Comparison of ENCODE assay signal across 23 cellular contexts in genomic region chr19:6890421-6890913, GRCh38. TPM values are rescaled to one million over a fixed set of nuclear protein-coding genes. Genes with fewer than 3 reads are reported as not detected.
DNase-seq lines count a peak whose midpoint lies in the region; ATAC-seq and TF ChIP-seq lines count a peak whose summit lies in the region.
"Had no signal": no experiment of that assay in that cellular context is flagged by ENCODE, and none has a peak within 500 bp of the region (broad histone marks: within the 10 kb centered on the region; RNA-seq: fewer than 3 reads in every experiment).

No MANE protein-coding gene starts in this region.

- peak overlapping the region; percentile 47 for H3K4me3 Mint-ChIP-seq in activated CD4-positive, alpha-beta T cell treated with anti-CD3 and anti-CD28 coated beads, Interleukin-2, amount 10 ng/mL, durations not matched to agents 24 days and 14 days
- H3K4me3 Mint-ChIP-seq in activated T-cell treated with anti-CD3 and anti-CD28 coated beads, Interleukin-2, amount 50 U/mL, for 4 hours = no peak overlapping the region
- peak overlapping the region; percentile 44 to 51 for H3K4me3 Mint-ChIP-seq in effector memory CD8-positive, alpha-beta T cell
- H3K4me3 Mint-ChIP-seq in mesothelial cell of epicardium = no peak overlapping the region

- peak overlapping the region; percentile 3; the same call in 1 of the 2 replicates for H3K9ac ChIP-seq in DND-41 (ENCODE audit: low read depth, low read length)

- 47 to 49% methylated on average over 3 of the region's 3 CpGs for WGBS in upper lobe of left lung, 2 donors

- TF ChIP-seq CTCF in DND-41 (IDR thresholded peaks at IDR 0.05; ENCODE audit: borderline replicate concordance, extremely low read depth, low read length, poor library complexity, severe bottlenecking) (no peak), upper lobe of left lung (IDR thresholded peaks at IDR 0.05) (no peak), mesothelial cell of epicardium (IDR thresholded peaks at IDR 0.05; ENCODE audit: unreplicated experiment) (no peak)

- 0 out of 4 replicates have a peak overlapping the region, but pooled peaks of 1 of the 2 experiments have one; percentile 14 for H3K4me3 ChIP-seq in DND-41 (ENCODE audit: low read depth in 1 of 2, low read length in 2 of 2)
- H3K4me3 ChIP-seq in upper lobe of left lung = no peak overlapping the region
- H3K4me3 ChIP-seq: esophagus squamous epithelium, gastroesophageal sphincter had no signal

- peaks cover 52% of the 10 kb centered on the region for H3K4me1 Mint-ChIP-seq in activated CD4-positive, alpha-beta T cell treated with anti-CD3 and anti-CD28 coated beads, Interleukin-2, amount 10 ng/mL, durations not matched to agents 24 days and 14 days
- peaks cover 78% of the 10 kb centered on the region for H3K4me1 Mint-ChIP-seq in activated T-cell treated with anti-CD3 and anti-CD28 coated beads, Interleukin-2, amount 50 U/mL, for 4 hours (ENCODE audit: low read depth)
- peaks cover 24 to 29% of the 10 kb centered on the region in 2 donors for H3K4me1 Mint-ChIP-seq in effector memory CD8-positive, alpha-beta T cell (ENCODE audit: low read depth in 2 of 2)
- no peaks in the 10 kb centered on the region for H3K4me1 Mint-ChIP-seq in mesothelial cell of epicardium

- H3K27me3 ChIP-seq in DND-41 (ENCODE audit: insufficient read depth, low read length, poor library complexity) (no peaks in the 10 kb centered on the region), upper lobe of left lung (no peaks in the 10 kb centered on the region)

- peak overlapping the region; percentile 42 for H3K4me2 ChIP-seq in DND-41 (ENCODE audit: insufficient read depth, low read length)

- no peak for TF ChIP-seq EP300 in upper lobe of left lung (IDR thresholded peaks at IDR 0.05)

- ATAC-seq in DND-41 (ENCODE audit: insufficient read depth, low read depth) (peak; percentile 70), upper lobe of left lung (ENCODE audit: low FRiP score in 2 of 2) (no peak)
- ATAC-seq in activated T-cell treated with anti-CD3 and anti-CD28 coated beads, Interleukin-2, amount 50 U/mL, for 4 hours = peak; percentile 68 to 71
- peak; percentile 72 for ATAC-seq in effector memory CD8-positive, alpha-beta T cell (replicated peaks)
- ATAC-seq: gastroesophageal sphincter, right cardiac atrium had no signal

- H3K27ac ChIP-seq in DND-41 (ENCODE audit: low read length) (peak overlapping the region; percentile 62), upper lobe of left lung (peak overlapping the region in 1 of 4 donors; percentile 21)
- H3K27ac ChIP-seq: esophagus squamous epithelium, gastroesophageal sphincter had no signal

- H3K27me3 Mint-ChIP-seq in activated CD4-positive, alpha-beta T cell treated with anti-CD3 and anti-CD28 coated beads, Interleukin-2, amount 10 ng/mL, durations not matched to agents 24 days and 14 days = no peaks in the 10 kb centered on the region
- peaks cover 5% of the 10 kb centered on the region for H3K27me3 Mint-ChIP-seq in activated T-cell treated with anti-CD3 and anti-CD28 coated beads, Interleukin-2, amount 50 U/mL, for 4 hours (ENCODE audit: low read depth)
- H3K27me3 Mint-ChIP-seq in effector memory CD8-positive, alpha-beta T cell = peaks cover 8 to 9% of the 10 kb centered on the region in 2 donors
- no peaks in the 10 kb centered on the region for H3K27me3 Mint-ChIP-seq in mesothelial cell of epicardium (ENCODE audit: low read depth)

- peak overlapping the region; percentile 49; the same call in 1 of the 2 replicates for H2AFZ ChIP-seq in DND-41 (ENCODE audit: low read depth, low read length)

- intact Hi-C loops in activated CD4-positive, alpha-beta T cell treated with anti-CD3 and anti-CD28 coated beads, Interleukin-2, amount 10 ng/mL, durations not matched to agents 24 days and 14 days (cut with micrococcal nuclease) = no loop called here

- H3K4me1 ChIP-seq in DND-41 (ENCODE audit: insufficient read depth, low read length) (peaks cover 34% of the 10 kb centered on the region), upper lobe of left lung (no peaks in the 10 kb centered on the region)
- H3K4me1 ChIP-seq: esophagus squamous epithelium, gastroesophageal sphincter had no signal

- H3K9me3 Mint-ChIP-seq in activated CD4-positive, alpha-beta T cell treated with anti-CD3 and anti-CD28 coated beads, Interleukin-2, amount 10 ng/mL, durations not matched to agents 24 days and 14 days = peaks cover 37% of the 10 kb centered on the region
- H3K9me3 Mint-ChIP-seq in activated T-cell treated with anti-CD3 and anti-CD28 coated beads, Interleukin-2, amount 50 U/mL, for 4 hours = peaks cover 35% of the 10 kb centered on the region
- peaks cover 0 to 10% of the 10 kb centered on the region in 2 donors for H3K9me3 Mint-ChIP-seq in effector memory CD8-positive, alpha-beta T cell
- H3K9me3 Mint-ChIP-seq in mesothelial cell of epicardium = peaks cover 73% of the 10 kb centered on the region

- H3K27ac Mint-ChIP-seq in activated CD4-positive, alpha-beta T cell treated with anti-CD3 and anti-CD28 coated beads, Interleukin-2, amount 10 ng/mL, durations not matched to agents 24 days and 14 days = peak overlapping the region; percentile 86
- H3K27ac Mint-ChIP-seq in effector memory CD8-positive, alpha-beta T cell = peak overlapping the region; percentile 9 to 69
- H3K27ac Mint-ChIP-seq in mesothelial cell of epicardium = no peak overlapping the region

- no peaks in the 10 kb centered on the region for H4K20me1 ChIP-seq in DND-41 (ENCODE audit: insufficient read depth, low read length)

- H3K79me2 ChIP-seq in DND-41 (ENCODE audit: insufficient read depth, low read length) = no peaks in the 10 kb centered on the region

- no peak for TF ChIP-seq POLR2A in upper lobe of left lung (IDR thresholded peaks at IDR 0.05)

- DNase-seq in activated CD4-positive, alpha-beta T cell treated with anti-CD3 and anti-CD28 coated beads, Interleukin-2, amount 10 ng/mL, durations not matched to agents 24 days and 14 days = peak; percentile 80
- DNase-seq in activated CD4-positive, alpha-beta T cell treated with anti-CD3 and anti-CD28 coated beads for 48 hours = no peak
- DNase-seq in DND-41 (peak; percentile 56), amniotic stem cell (lab: John Stamatoyannopoulos, UW) (no peak), upper lobe of left lung (no peak), mesothelial cell of epicardium (ENCODE audit: low spot score in 2 of 2, unreplicated experiment in 2 of 2) (no peak)
- DNase-seq in activated T-cell treated with anti-CD3 and anti-CD28 coated beads, Interleukin-2, amount 50 U/mL, for 4 hours = no peak
- DNase-seq in effector memory CD8-positive, alpha-beta T cell = peak in 1 of 3 experiments; percentile 4
- DNase-seq: DMS 273 treated with DMSO at 0.1 percent for 48 hours, esophagus squamous epithelium, KBM-7, MV-4-11, NCI-H1930, NCI-H226, NCI-H82, right cardiac atrium, Right ventricle myocardium superior had no signal

- H3K9me3 ChIP-seq in DND-41 (ENCODE audit: insufficient read depth, low read length, severe bottlenecking) (peaks cover 5% of the 10 kb centered on the region), upper lobe of left lung (peaks cover 0 to 8% (median 0%) of the 10 kb centered on the region in 4 donors)

- peaks cover 31% of the 10 kb centered on the region for H3K36me3 Mint-ChIP-seq in activated CD4-positive, alpha-beta T cell treated with anti-CD3 and anti-CD28 coated beads, Interleukin-2, amount 10 ng/mL, durations not matched to agents 24 days and 14 days (ENCODE audit: low read depth)
- H3K36me3 Mint-ChIP-seq in activated T-cell treated with anti-CD3 and anti-CD28 coated beads, Interleukin-2, amount 50 U/mL, for 4 hours (ENCODE audit: insufficient read depth) = peaks cover 6% of the 10 kb centered on the region
- no peaks in the 10 kb centered on the region for H3K36me3 Mint-ChIP-seq in effector memory CD8-positive, alpha-beta T cell (ENCODE audit: insufficient read depth)
- peaks cover 1% of the 10 kb centered on the region for H3K36me3 Mint-ChIP-seq in mesothelial cell of epicardium

- H3K36me3 ChIP-seq in DND-41 (ENCODE audit: insufficient read depth, low read length) = no peaks in the 10 kb centered on the region
- H3K36me3 ChIP-seq in upper lobe of left lung = no peaks in the 10 kb centered on the region
- H3K36me3 ChIP-seq: esophagus squamous epithelium, gastroesophageal sphincter had no signal

RNA-seq across cellular contexts. Expression of gene ADGRE1, which starts 3.1 kb away (rescaled TPM):
- total RNA-seq in activated CD4-positive, alpha-beta T cell treated with anti-CD3 and anti-CD28 coated beads, Interleukin-2, amount 10 ng/mL, durations not matched to agents 24 days and 14 days = 3.8 and 4.3 TPM in 2 replicates
- 1 to 10 TPM; 2.2 to 3.1 (median 2.7) TPM for total RNA-seq in activated T-cell treated with anti-CD3 and anti-CD28 coated beads, Interleukin-2, amount 50 U/mL, for 4 hours
- total RNA-seq in upper lobe of left lung = 1 to 10 TPM in 5 of 6 donors, under 1 TPM in 1; 0.79 to 7.3 (median 4.3) TPM
- not detected in 3 replicates for total RNA-seq in mesothelial cell of epicardium
- total RNA-seq: H1, kidney epithelial cell, lung microvascular endothelial cell, myocyte, osteocyte had no signal

Comparison
In these comparisons a context has a peak if more than half of its experiments do, and no peak if none do; other contexts are left out.
1. DNase-seq: peak in activated CD4-positive, alpha-beta T cell treated with anti-CD3 and anti-CD28 coated beads, Interleukin-2, amount 10 ng/mL, durations not matched to agents 24 days and 14 days (single experiment) and DND-41 (single experiment); none in activated CD4-positive, alpha-beta T cell treated with anti-CD3 and anti-CD28 coated beads for 48 hours (single experiment), activated T-cell treated with anti-CD3 and anti-CD28 coated beads, Interleukin-2, amount 50 U/mL, for 4 hours (single experiment), amniotic stem cell (single experiment), upper lobe of left lung (0 of 2) and mesothelial cell of epicardium (0 of 2).
2. H3K4me3 Mint-ChIP-seq: peak in activated CD4-positive, alpha-beta T cell treated with anti-CD3 and anti-CD28 coated beads, Interleukin-2, amount 10 ng/mL, durations not matched to agents 24 days and 14 days (single experiment) and effector memory CD8-positive, alpha-beta T cell (2 of 2); none in activated T-cell treated with anti-CD3 and anti-CD28 coated beads, Interleukin-2, amount 50 U/mL, for 4 hours (single experiment) and mesothelial cell of epicardium (single experiment).
3. ATAC-seq: peak in DND-41 (single experiment), activated T-cell treated with anti-CD3 and anti-CD28 coated beads, Interleukin-2, amount 50 U/mL, for 4 hours (2 of 2) and effector memory CD8-positive, alpha-beta T cell (single experiment); none in upper lobe of left lung (0 of 2).